ENCODE assay signal across 1 cellular context in the genomic region with DNA sequence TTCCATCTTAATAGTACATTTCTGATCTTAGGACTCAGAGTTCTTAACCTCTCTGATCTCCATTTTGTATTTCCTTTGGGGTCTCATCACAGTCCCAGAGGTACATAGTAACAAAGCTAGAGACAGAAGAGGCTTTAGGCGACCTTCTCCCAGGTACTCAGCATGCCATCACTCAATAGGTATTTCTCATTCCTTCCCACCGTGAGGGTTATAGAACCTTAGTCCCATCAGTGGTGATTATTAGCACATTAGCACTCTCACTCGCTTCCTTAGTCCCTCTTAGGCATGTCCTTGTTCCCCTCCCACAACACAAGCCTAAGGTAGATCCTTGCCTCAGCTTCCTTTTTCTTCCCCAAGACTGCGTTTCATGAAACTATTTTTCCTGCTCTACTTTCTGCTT.
TF ChIP-seq lines count a peak whose summit lies in the region.

No MANE protein-coding gene starts in this region.

TF ChIP-seq in GM23338, 12 proteins besides CTCF, POLR2A, EP300 and RAD21 (continued from another document):
- TF ChIP-seq, protein P1, sequence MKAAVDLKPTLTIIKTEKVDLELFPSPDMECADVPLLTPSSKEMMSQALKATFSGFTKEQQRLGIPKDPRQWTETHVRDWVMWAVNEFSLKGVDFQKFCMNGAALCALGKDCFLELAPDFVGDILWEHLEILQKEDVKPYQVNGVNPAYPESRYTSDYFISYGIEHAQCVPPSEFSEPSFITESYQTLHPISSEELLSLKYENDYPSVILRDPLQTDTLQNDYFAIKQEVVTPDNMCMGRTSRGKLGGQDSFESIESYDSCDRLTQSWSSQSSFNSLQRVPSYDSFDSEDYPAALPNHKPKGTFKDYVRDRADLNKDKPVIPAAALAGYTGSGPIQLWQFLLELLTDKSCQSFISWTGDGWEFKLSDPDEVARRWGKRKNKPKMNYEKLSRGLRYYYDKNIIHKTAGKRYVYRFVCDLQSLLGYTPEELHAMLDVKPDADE (IDR thresholded peaks at IDR 0.05): no peak
- TF ChIP-seq POLR2AphosphoS5 (IDR thresholded peaks at IDR 0.05; ENCODE audit: low read depth) (no peak), ZNF114 (CRISPR knock-in tag; IDR thresholded peaks at IDR 0.05) (no peak), EZH2phosphoT487 (IDR thresholded peaks at IDR 0.05; ENCODE audit: unreplicated experiment) (no peak), STAT1 (IDR thresholded peaks at IDR 0.05; ENCODE audit: unreplicated experiment) (no peak), ZNF331 (CRISPR knock-in tag; IDR thresholded peaks at IDR 0.05; ENCODE audit: low read depth) (no peak), CREB1 (CRISPR knock-in tag; IDR thresholded peaks at IDR 0.05; ENCODE audit: low read depth) (no peak)
- TF ChIP-seq, protein P2, sequence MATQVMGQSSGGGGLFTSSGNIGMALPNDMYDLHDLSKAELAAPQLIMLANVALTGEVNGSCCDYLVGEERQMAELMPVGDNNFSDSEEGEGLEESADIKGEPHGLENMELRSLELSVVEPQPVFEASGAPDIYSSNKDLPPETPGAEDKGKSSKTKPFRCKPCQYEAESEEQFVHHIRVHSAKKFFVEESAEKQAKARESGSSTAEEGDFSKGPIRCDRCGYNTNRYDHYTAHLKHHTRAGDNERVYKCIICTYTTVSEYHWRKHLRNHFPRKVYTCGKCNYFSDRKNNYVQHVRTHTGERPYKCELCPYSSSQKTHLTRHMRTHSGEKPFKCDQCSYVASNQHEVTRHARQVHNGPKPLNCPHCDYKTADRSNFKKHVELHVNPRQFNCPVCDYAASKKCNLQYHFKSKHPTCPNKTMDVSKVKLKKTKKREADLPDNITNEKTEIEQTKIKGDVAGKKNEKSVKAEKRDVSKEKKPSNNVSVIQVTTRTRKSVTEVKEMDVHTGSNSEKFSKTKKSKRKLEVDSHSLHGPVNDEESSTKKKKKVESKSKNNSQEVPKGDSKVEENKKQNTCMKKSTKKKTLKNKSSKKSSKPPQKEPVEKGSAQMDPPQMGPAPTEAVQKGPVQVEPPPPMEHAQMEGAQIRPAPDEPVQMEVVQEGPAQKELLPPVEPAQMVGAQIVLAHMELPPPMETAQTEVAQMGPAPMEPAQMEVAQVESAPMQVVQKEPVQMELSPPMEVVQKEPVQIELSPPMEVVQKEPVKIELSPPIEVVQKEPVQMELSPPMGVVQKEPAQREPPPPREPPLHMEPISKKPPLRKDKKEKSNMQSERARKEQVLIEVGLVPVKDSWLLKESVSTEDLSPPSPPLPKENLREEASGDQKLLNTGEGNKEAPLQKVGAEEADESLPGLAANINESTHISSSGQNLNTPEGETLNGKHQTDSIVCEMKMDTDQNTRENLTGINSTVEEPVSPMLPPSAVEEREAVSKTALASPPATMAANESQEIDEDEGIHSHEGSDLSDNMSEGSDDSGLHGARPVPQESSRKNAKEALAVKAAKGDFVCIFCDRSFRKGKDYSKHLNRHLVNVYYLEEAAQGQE (IDR thresholded peaks at IDR 0.05; ENCODE audit: unreplicated experiment): no peak
- TF ChIP-seq, protein P3, sequence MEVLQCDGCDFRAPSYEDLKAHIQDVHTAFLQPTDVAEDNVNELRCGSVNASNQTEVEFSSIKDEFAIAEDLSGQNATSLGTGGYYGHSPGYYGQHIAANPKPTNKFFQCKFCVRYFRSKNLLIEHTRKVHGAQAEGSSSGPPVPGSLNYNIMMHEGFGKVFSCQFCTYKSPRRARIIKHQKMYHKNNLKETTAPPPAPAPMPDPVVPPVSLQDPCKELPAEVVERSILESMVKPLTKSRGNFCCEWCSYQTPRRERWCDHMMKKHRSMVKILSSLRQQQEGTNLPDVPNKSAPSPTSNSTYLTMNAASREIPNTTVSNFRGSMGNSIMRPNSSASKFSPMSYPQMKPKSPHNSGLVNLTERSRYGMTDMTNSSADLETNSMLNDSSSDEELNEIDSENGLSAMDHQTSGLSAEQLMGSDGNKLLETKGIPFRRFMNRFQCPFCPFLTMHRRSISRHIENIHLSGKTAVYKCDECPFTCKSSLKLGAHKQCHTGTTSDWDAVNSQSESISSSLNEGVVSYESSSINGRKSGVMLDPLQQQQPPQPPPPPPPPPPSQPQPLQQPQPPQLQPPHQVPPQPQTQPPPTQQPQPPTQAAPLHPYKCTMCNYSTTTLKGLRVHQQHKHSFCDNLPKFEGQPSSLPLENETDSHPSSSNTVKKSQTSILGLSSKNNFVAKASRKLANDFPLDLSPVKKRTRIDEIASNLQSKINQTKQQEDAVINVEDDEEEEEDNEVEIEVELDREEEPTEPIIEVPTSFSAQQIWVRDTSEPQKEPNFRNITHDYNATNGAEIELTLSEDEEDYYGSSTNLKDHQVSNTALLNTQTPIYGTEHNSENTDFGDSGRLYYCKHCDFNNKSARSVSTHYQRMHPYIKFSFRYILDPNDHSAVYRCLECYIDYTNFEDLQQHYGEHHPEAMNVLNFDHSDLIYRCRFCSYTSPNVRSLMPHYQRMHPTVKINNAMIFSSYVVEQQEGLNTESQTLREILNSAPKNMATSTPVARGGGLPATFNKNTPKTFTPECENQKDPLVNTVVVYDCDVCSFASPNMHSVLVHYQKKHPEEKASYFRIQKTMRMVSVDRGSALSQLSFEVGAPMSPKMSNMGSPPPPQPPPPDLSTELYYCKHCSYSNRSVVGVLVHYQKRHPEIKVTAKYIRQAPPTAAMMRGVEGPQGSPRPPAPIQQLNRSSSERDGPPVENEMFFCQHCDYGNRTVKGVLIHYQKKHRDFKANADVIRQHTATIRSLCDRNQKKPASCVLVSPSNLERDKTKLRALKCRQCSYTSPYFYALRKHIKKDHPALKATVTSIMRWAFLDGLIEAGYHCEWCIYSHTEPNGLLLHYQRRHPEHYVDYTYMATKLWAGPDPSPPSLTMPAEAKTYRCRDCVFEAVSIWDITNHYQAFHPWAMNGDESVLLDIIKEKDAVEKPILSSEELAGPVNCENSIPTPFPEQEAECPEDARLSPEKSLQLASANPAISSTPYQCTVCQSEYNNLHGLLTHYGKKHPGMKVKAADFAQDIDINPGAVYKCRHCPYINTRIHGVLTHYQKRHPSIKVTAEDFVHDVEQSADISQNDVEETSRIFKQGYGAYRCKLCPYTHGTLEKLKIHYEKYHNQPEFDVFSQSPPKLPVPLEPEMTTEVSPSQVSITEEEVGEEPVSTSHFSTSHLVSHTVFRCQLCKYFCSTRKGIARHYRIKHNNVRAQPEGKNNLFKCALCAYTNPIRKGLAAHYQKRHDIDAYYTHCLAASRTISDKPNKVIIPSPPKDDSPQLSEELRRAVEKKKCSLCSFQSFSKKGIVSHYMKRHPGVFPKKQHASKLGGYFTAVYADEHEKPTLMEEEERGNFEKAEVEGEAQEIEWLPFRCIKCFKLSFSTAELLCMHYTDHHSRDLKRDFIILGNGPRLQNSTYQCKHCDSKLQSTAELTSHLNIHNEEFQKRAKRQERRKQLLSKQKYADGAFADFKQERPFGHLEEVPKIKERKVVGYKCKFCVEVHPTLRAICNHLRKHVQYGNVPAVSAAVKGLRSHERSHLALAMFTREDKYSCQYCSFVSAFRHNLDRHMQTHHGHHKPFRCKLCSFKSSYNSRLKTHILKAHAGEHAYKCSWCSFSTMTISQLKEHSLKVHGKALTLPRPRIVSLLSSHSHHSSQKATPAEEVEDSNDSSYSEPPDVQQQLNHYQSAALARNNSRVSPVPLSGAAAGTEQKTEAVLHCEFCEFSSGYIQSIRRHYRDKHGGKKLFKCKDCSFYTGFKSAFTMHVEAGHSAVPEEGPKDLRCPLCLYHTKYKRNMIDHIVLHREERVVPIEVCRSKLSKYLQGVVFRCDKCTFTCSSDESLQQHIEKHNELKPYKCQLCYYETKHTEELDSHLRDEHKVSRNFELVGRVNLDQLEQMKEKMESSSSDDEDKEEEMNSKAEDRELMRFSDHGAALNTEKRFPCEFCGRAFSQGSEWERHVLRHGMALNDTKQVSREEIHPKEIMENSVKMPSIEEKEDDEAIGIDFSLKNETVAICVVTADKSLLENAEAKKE (CRISPR knock-in tag; IDR thresholded peaks at IDR 0.05): no peak
